In genomic region chr1:222107975-222108374, GRCh38 we compare ENCODE assay signal across 29 cellular contexts.
"Had no signal": no experiment of that assay in that cellular context is flagged by ENCODE, and none has a peak within 500 bp of the region (broad histone marks: within the 10 kb centered on the region; RNA-seq: fewer than 3 reads in every experiment).

No MANE protein-coding gene starts in this region.

- H3K4me1 Mint-ChIP-seq: activated B cell treated with CpG ODN at 0.5 μM for 24 hours; activated T-helper 17 cell treated with anti-CD3 and anti-CD28 coated beads, Interleukin-2, amount 50 U/mL, for 72 hours had no signal

- H3K4me3 ChIP-seq: ascending aorta, breast epithelium, cardiac muscle cell, colonic mucosa had no signal

- H3K27me3 Mint-ChIP-seq: activated T-helper 17 cell treated with anti-CD3 and anti-CD28 coated beads, Interleukin-2, amount 50 U/mL, for 72 hours had no signal

- H3K36me3 Mint-ChIP-seq: activated naive CD8-positive, alpha-beta T cell; brain had no signal

- H3K36me3 ChIP-seq: ascending aorta, breast epithelium, cardiac muscle cell, colonic mucosa, WERI-Rb-1 had no signal

- H3K4me3 Mint-ChIP-seq: activated B cell treated with CpG ODN at 0.5 μM for 24 hours; activated CD8-positive, alpha-beta T cell treated with anti-CD3 and anti-CD28 coated beads for 36 hours; activated naive CD8-positive, alpha-beta T cell; activated T-cell treated with anti-CD3 and anti-CD28 coated beads, Interleukin-2, amount 50 U/mL, for 4 hours; activated T-helper 17 cell treated with anti-CD3 and anti-CD28 coated beads, Interleukin-2, amount 50 U/mL, for 72 hours; brain; endodermal cell; T-helper 17 cell; T-helper 2 cell treated with Interferon-gamma antibody and Interleukin-4, amounts not matched to agents 5 μg/mL and 100 μg/mL, for 36 hours had no signal

- H3K4me1 ChIP-seq: ascending aorta, breast epithelium, colonic mucosa had no signal

- H3K9me3 ChIP-seq: ascending aorta, breast epithelium, colonic mucosa had no signal

- H3K27ac ChIP-seq: ascending aorta, breast epithelium, cardiac muscle cell, colonic mucosa, WERI-Rb-1 had no signal

- H3K27me3 ChIP-seq: ascending aorta, breast epithelium, cardiac muscle cell, colonic mucosa had no signal

- H3K27ac Mint-ChIP-seq: activated B cell treated with CpG ODN at 0.5 μM for 24 hours; activated CD8-positive, alpha-beta T cell treated with anti-CD3 and anti-CD28 coated beads for 36 hours; activated naive CD8-positive, alpha-beta T cell; activated T-helper 17 cell treated with anti-CD3 and anti-CD28 coated beads, Interleukin-2, amount 50 U/mL, for 72 hours; endodermal cell; T-helper 17 cell; T-helper 2 cell treated with Interferon-gamma antibody and Interleukin-4, amounts not matched to agents 5 μg/mL and 100 μg/mL, for 36 hours had no signal

- DNase-seq: activated B cell treated with CpG ODN at 0.5 μM for 24 hours; activated CD4-positive, alpha-beta T cell treated with anti-CD3 and anti-CD28 coated beads for 48 hours; activated CD4-positive, alpha-beta T cell treated with anti-CD3 and anti-CD28 coated beads, Interleukin-2, amount 50 U/mL, for 1 hour; activated CD4-positive, alpha-beta T cell treated with anti-CD3 and anti-CD28 coated beads, Interleukin-2, amount 50 U/mL, for 48 hours; activated CD8-positive, alpha-beta memory T cell treated with anti-CD3 and anti-CD28 coated beads for 24 hours; activated CD8-positive, alpha-beta T cell treated with anti-CD3 and anti-CD28 coated beads for 36 hours; activated effector memory CD4-positive, alpha-beta T cell treated with Interleukin-2 at 50 U/mL for 16 hours; activated gamma-delta T cell treated with Interleukin-2 at 50 U/mL for 16 hours; activated naive CD4-positive, alpha-beta T cell treated with anti-CD3 and anti-CD28 coated beads, Interleukin-2, amount 50 U/mL, for 16 hours; activated naive CD4-positive, alpha-beta T cell treated with Interleukin-2 at 50 U/mL for 16 hours; activated T-cell treated with anti-CD3 and anti-CD28 coated beads, Interleukin-2, amount 50 U/mL, for 4 hours; central memory CD4-positive, alpha-beta T cell; cerebellar nuclear complex; colonic mucosa; effector CD8-positive, alpha-beta T cell; endodermal cell; T-helper 1 cell; T-helper 17 cell; T1000; WERI-Rb-1 had no signal

- H3K9me3 Mint-ChIP-seq: activated CD8-positive, alpha-beta T cell treated with anti-CD3 and anti-CD28 coated beads for 36 hours; activated T-helper 17 cell treated with anti-CD3 and anti-CD28 coated beads, Interleukin-2, amount 50 U/mL, for 72 hours; endodermal cell; T-helper 2 cell treated with Interferon-gamma antibody and Interleukin-4, amounts not matched to agents 5 μg/mL and 100 μg/mL, for 36 hours had no signal

- ATAC-seq: activated CD4-positive, CD25-positive, alpha-beta regulatory T cell treated with anti-CD3 and anti-CD28 coated beads, Interleukin-2, amount 50 U/mL, for 24 hours; activated CD8-positive, alpha-beta T cell treated with anti-CD3 and anti-CD28 coated beads for 36 hours; activated T-cell treated with anti-CD3 and anti-CD28 coated beads, Interleukin-2, amount 50 U/mL, for 4 hours; activated T-helper 17 cell treated with anti-CD3 and anti-CD28 coated beads, Interleukin-2, amount 50 U/mL, for 72 hours; esophagus mucosa; T-helper 17 cell had no signal
